1 cellular context compared by ENCODE assay signal in genomic region chr7:140176811-140177702, GRCh38.
TF ChIP-seq lines count a peak whose summit lies in the region.

Gene KDM7A, minus strand, starts transcription at chr7:140176983. Its CDS starts 46 bp downstream, at chr7:140176937.

TF ChIP-seq in HepG2, 621 proteins besides CTCF, POLR2A, EP300 and RAD21 (continued from another document):
- no peak; the same call in 1 of the 2 replicates for TF ChIP-seq RNF2 (conservative IDR thresholded peaks at IDR 0.05; ENCODE audit: low read depth)
- TF ChIP-seq ZNF430 (CRISPR knock-in tag; IDR thresholded peaks at IDR 0.05) = peak; percentile 48; the same call in 1 of the 2 replicates
- TF ChIP-seq BHLHE40 (IDR thresholded peaks at IDR 0.05; ENCODE audit: low read length) = peak; percentile 46
- no peak for TF ChIP-seq CEBPZ (IDR thresholded peaks at IDR 0.05; ENCODE audit: low read length)
- TF ChIP-seq KLF9 (CRISPR knock-in tag; IDR thresholded peaks at IDR 0.05; ENCODE audit: low read depth) = 0 out of 2 replicates have a peak, but pooled peaks have one; percentile 22
- 0 out of 2 replicates have a peak, but pooled peaks have one; percentile 83 for TF ChIP-seq ZNF343 (CRISPR knock-in tag; IDR thresholded peaks at IDR 0.05)
- peak; percentile 23 for TF ChIP-seq IKZF4 (CRISPR knock-in tag; IDR thresholded peaks at IDR 0.05; ENCODE audit: borderline replicate concordance, low read depth, not compliant biosample characterization)
- TF ChIP-seq SNRNP70 (IDR thresholded peaks at IDR 0.05; ENCODE audit: low read depth, low read length) = no peak
- TF ChIP-seq NONO (IDR thresholded peaks at IDR 0.05) = no peak
- TF ChIP-seq NONO (CRISPR knock-in tag; conservative IDR thresholded peaks at IDR 0.05) = peak; percentile 80
- peak; percentile 49; the same call in 1 of the 2 replicates for TF ChIP-seq ZNF83 (CRISPR knock-in tag; IDR thresholded peaks at IDR 0.05; ENCODE audit: borderline replicate concordance)
- TF ChIP-seq ZNF775 (CRISPR knock-in tag; IDR thresholded peaks at IDR 0.05; ENCODE audit: borderline replicate concordance) = no peak
- peak; percentile 84; the same call in 2 of the 3 replicates for TF ChIP-seq MXI1 (IDR thresholded peaks at IDR 0.05; ENCODE audit: borderline replicate concordance, low read depth, low read length)
- peak; percentile 57; the same call in 1 of the 2 replicates for TF ChIP-seq HDAC1 (CRISPR knock-in tag; IDR thresholded peaks at IDR 0.05)
- TF ChIP-seq XRCC5 (optimal IDR thresholded peaks at IDR 0.05; ENCODE audit: low read length) = peak; percentile 15
- peak; percentile 56; the same call in 1 of the 2 replicates for TF ChIP-seq TARDBP (CRISPR knock-in tag; IDR thresholded peaks at IDR 0.05)
- TF ChIP-seq ZNF724P (CRISPR knock-in tag; IDR thresholded peaks at IDR 0.05; ENCODE audit: borderline replicate concordance) = peak; percentile 78; the same call in 1 of the 2 replicates
- TF ChIP-seq ZNF687 (CRISPR knock-in tag; IDR thresholded peaks at IDR 0.05) = peak; percentile 92
- no peak for TF ChIP-seq TBX3 (IDR thresholded peaks at IDR 0.05; ENCODE audit: borderline replicate concordance)
- no peak; the same call in 1 of the 2 replicates for TF ChIP-seq ZNF512B (CRISPR knock-in tag; IDR thresholded peaks at IDR 0.05; ENCODE audit: borderline replicate concordance)
